ENCODE assay signal across 1 cellular context in genomic region chr14:65411656-65412188, GRCh38.
TF ChIP-seq lines count a peak whose summit lies in the region.

No MANE protein-coding gene starts in this region.

TF ChIP-seq in HepG2, 621 proteins besides CTCF, POLR2A, EP300 and RAD21 (continued from another document and continues in another):
- TF ChIP-seq ZBED4 (CRISPR knock-in tag; IDR thresholded peaks at IDR 0.05; ENCODE audit: borderline replicate concordance) (peak; percentile 79; the same call in 1 of the 2 replicates), BORCS8-MEF2B (CRISPR knock-in tag; IDR thresholded peaks at IDR 0.05) (no peak), FOXJ3 (CRISPR knock-in tag; IDR thresholded peaks at IDR 0.05; ENCODE audit: borderline replicate concordance) (no peak), ZNF687 (CRISPR knock-in tag; IDR thresholded peaks at IDR 0.05) (no peak), KLF12 (CRISPR knock-in tag; IDR thresholded peaks at IDR 0.05; ENCODE audit: borderline replicate concordance) (no peak), BRD4 (CRISPR knock-in tag; IDR thresholded peaks at IDR 0.05) (no peak), MAX (IDR thresholded peaks at IDR 0.05) (no peak), MIER3 (CRISPR knock-in tag; IDR thresholded peaks at IDR 0.05; ENCODE audit: borderline replicate concordance) (no peak), YEATS2 (CRISPR knock-in tag; IDR thresholded peaks at IDR 0.05; ENCODE audit: borderline replicate concordance) (no peak), CREB1 (IDR thresholded peaks at IDR 0.05) (no peak), CREB1 (CRISPR knock-in tag; IDR thresholded peaks at IDR 0.05) (0 out of 2 replicates have a peak, but pooled peaks have one; percentile 25), YEATS4 (CRISPR knock-in tag; IDR thresholded peaks at IDR 0.05; ENCODE audit: borderline replicate concordance) (peak; percentile 19), ZFY (CRISPR knock-in tag; IDR thresholded peaks at IDR 0.05) (peak; percentile 11; the same call in 1 of the 2 replicates), ARNTL (CRISPR knock-in tag; IDR thresholded peaks at IDR 0.05) (no peak), ZNF816 (CRISPR knock-in tag; IDR thresholded peaks at IDR 0.05; ENCODE audit: borderline replicate concordance) (no peak), PAF1 (CRISPR knock-in tag; IDR thresholded peaks at IDR 0.05) (no peak), ZFP91 (CRISPR knock-in tag; IDR thresholded peaks at IDR 0.05; ENCODE audit: borderline replicate concordance) (peak; percentile 86), NFYB (CRISPR knock-in tag; IDR thresholded peaks at IDR 0.05) (peak; percentile 98), JUN (CRISPR knock-in tag; IDR thresholded peaks at IDR 0.05) (no peak), LCORL (IDR thresholded peaks at IDR 0.05) (no peak), LCORL (CRISPR knock-in tag; IDR thresholded peaks at IDR 0.05) (no peak), SNAPC4 (CRISPR knock-in tag; IDR thresholded peaks at IDR 0.05) (no peak), ZNF207 (IDR thresholded peaks at IDR 0.05; ENCODE audit: borderline replicate concordance) (no peak), JUND (CRISPR knock-in tag; IDR thresholded peaks at IDR 0.05) (no peak), CREB3 (CRISPR knock-in tag; IDR thresholded peaks at IDR 0.05) (no peak), DR1 (CRISPR knock-in tag; IDR thresholded peaks at IDR 0.05) (peak; percentile 67; the same call in 1 of the 2 replicates), CBX1 (IDR thresholded peaks at IDR 0.05; ENCODE audit: low read depth) (no peak), STAG1 (CRISPR knock-in tag; IDR thresholded peaks at IDR 0.05) (peak; percentile 24), KLF6 (CRISPR knock-in tag; IDR thresholded peaks at IDR 0.05) (peak; percentile 5; the same call in 1 of the 2 replicates), SIX4 (CRISPR knock-in tag; IDR thresholded peaks at IDR 0.05) (peak; percentile 58), RARA (CRISPR knock-in tag; IDR thresholded peaks at IDR 0.05) (no peak), RELA (CRISPR knock-in tag; IDR thresholded peaks at IDR 0.05) (0 out of 2 replicates have a peak, but pooled peaks have one; percentile 39), HOXD1 (CRISPR knock-in tag; IDR thresholded peaks at IDR 0.05) (no peak), ZNF577 (CRISPR knock-in tag; IDR thresholded peaks at IDR 0.05; ENCODE audit: borderline replicate concordance, low read depth) (no peak), ETV5 (CRISPR knock-in tag; IDR thresholded peaks at IDR 0.05; ENCODE audit: borderline replicate concordance) (no peak), HMGXB4 (CRISPR knock-in tag; IDR thresholded peaks at IDR 0.05; ENCODE audit: borderline replicate concordance in 1 of 2, low read depth in 1 of 2) (peak in 1 of 2 experiments; percentile 80; a peak in 1 of 4 replicates), ZNF367 (CRISPR knock-in tag; IDR thresholded peaks at IDR 0.05; ENCODE audit: borderline replicate concordance) (no peak), PAX8 (CRISPR knock-in tag; IDR thresholded peaks at IDR 0.05; ENCODE audit: borderline replicate concordance) (no peak), ZNF691 (CRISPR knock-in tag; IDR thresholded peaks at IDR 0.05; ENCODE audit: borderline replicate concordance, low read depth) (no peak), ZNF230 (CRISPR knock-in tag; IDR thresholded peaks at IDR 0.05) (no peak), CHCHD3 (CRISPR knock-in tag; IDR thresholded peaks at IDR 0.05) (no peak), ZNF530 (CRISPR knock-in tag; IDR thresholded peaks at IDR 0.05; ENCODE audit: low read depth) (no peak), CAMTA2 (CRISPR knock-in tag; IDR thresholded peaks at IDR 0.05; ENCODE audit: borderline replicate concordance) (no peak), ZNF121 (CRISPR knock-in tag; IDR thresholded peaks at IDR 0.05) (no peak), CHD4 (IDR thresholded peaks at IDR 0.05; ENCODE audit: borderline replicate concordance, low read length) (no peak), ZBTB33 (CRISPR knock-in tag; IDR thresholded peaks at IDR 0.05) (no peak)
